In the genomic region with DNA sequence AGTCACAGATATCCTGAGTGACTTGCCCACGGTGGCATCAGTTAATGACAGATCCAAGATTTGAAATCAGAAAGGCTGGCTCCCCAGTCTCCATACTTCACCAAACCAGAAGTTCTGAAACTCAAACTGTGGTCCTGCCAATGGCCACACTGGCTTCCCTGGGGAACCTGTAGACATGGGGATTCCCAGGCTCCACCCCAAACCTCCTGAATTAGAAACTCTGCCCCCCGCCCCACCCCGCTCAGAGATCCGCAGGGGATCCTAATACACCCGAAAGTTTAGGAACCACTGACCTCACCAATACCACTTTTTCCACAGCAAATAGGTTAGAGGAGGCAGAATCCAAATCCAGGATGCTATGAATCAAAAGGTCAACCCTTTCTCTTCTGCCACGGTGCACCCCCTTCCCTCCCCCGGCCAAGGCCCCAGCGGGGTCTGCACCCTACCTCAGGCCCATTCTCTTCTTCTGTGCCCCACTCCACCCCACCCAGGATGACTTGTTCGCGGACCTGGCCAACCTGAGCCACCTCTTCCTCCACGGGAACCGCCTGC, we compare ENCODE assay signal across 1 cellular context.
TF ChIP-seq lines count a peak whose summit lies in the region.

No MANE protein-coding gene starts in this region.

TF ChIP-seq in SK-N-SH treated with all-trans-retinoic acid at 6 μM for 48 hours, 23 proteins besides CTCF, POLR2A, EP300 and RAD21 (continued from another document):
- TF ChIP-seq, protein P1, sequence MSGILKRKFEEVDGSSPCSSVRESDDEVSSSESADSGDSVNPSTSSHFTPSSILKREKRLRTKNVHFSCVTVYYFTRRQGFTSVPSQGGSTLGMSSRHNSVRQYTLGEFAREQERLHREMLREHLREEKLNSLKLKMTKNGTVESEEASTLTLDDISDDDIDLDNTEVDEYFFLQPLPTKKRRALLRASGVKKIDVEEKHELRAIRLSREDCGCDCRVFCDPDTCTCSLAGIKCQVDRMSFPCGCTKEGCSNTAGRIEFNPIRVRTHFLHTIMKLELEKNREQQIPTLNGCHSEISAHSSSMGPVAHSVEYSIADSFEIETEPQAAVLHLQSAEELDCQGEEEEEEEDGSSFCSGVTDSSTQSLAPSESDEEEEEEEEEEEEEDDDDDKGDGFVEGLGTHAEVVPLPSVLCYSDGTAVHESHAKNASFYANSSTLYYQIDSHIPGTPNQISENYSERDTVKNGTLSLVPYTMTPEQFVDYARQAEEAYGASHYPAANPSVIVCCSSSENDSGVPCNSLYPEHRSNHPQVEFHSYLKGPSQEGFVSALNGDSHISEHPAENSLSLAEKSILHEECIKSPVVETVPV (CRISPR knock-in tag; IDR thresholded peaks at IDR 0.05), result no peak
- no peak for TF ChIP-seq CSDC2 (CRISPR knock-in tag; IDR thresholded peaks at IDR 0.05)
TF ChIP-seq in SK-N-SH treated with all-trans-retinoic acid at 6 μM for 48 hours: peak in this region for 0.
